In the genomic region with DNA sequence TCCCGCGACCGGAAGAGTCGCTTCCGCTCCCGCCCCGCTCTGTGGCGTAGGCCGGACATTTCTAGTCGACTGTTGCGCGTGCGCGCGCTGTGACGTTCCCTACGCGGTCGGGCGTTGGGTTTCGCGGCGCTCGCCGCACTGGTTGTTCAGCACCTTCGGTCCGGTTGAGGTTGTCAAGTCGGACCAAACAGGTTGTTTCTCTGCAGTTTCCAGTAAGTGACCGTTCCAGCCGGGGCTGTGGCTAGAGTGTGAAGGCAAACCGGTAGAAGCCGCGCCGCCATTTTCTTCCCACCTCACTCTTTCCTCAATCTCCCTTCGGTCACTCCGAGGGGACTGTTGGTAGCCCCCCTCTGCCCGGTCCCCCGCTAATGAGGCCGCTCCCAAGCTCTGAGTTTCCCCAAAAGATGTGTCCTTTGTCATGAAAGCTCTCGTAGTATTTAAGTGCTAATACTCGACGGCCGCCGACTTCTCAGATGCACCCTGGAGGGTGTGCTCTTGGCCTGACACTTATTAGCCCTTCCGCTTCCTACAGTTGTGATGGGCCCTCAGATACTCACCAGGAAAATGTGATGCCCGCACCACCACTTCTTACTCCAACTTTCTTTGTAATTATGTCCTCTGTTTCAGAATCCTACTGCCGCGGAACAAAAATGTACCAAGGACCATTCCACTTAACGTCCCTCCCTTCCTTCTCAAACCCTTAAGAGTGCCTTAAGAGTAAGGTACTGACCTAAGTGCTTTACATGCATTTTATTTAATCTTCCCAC, we compare ENCODE assay signal across 1 cellular context.
TF ChIP-seq lines count a peak whose summit lies in the region.

No MANE protein-coding gene starts in this region.

TF ChIP-seq in K562, 482 proteins besides CTCF, POLR2A, EP300 and RAD21 (continued from another document and continues in another):
- TF ChIP-seq, protein P1, sequence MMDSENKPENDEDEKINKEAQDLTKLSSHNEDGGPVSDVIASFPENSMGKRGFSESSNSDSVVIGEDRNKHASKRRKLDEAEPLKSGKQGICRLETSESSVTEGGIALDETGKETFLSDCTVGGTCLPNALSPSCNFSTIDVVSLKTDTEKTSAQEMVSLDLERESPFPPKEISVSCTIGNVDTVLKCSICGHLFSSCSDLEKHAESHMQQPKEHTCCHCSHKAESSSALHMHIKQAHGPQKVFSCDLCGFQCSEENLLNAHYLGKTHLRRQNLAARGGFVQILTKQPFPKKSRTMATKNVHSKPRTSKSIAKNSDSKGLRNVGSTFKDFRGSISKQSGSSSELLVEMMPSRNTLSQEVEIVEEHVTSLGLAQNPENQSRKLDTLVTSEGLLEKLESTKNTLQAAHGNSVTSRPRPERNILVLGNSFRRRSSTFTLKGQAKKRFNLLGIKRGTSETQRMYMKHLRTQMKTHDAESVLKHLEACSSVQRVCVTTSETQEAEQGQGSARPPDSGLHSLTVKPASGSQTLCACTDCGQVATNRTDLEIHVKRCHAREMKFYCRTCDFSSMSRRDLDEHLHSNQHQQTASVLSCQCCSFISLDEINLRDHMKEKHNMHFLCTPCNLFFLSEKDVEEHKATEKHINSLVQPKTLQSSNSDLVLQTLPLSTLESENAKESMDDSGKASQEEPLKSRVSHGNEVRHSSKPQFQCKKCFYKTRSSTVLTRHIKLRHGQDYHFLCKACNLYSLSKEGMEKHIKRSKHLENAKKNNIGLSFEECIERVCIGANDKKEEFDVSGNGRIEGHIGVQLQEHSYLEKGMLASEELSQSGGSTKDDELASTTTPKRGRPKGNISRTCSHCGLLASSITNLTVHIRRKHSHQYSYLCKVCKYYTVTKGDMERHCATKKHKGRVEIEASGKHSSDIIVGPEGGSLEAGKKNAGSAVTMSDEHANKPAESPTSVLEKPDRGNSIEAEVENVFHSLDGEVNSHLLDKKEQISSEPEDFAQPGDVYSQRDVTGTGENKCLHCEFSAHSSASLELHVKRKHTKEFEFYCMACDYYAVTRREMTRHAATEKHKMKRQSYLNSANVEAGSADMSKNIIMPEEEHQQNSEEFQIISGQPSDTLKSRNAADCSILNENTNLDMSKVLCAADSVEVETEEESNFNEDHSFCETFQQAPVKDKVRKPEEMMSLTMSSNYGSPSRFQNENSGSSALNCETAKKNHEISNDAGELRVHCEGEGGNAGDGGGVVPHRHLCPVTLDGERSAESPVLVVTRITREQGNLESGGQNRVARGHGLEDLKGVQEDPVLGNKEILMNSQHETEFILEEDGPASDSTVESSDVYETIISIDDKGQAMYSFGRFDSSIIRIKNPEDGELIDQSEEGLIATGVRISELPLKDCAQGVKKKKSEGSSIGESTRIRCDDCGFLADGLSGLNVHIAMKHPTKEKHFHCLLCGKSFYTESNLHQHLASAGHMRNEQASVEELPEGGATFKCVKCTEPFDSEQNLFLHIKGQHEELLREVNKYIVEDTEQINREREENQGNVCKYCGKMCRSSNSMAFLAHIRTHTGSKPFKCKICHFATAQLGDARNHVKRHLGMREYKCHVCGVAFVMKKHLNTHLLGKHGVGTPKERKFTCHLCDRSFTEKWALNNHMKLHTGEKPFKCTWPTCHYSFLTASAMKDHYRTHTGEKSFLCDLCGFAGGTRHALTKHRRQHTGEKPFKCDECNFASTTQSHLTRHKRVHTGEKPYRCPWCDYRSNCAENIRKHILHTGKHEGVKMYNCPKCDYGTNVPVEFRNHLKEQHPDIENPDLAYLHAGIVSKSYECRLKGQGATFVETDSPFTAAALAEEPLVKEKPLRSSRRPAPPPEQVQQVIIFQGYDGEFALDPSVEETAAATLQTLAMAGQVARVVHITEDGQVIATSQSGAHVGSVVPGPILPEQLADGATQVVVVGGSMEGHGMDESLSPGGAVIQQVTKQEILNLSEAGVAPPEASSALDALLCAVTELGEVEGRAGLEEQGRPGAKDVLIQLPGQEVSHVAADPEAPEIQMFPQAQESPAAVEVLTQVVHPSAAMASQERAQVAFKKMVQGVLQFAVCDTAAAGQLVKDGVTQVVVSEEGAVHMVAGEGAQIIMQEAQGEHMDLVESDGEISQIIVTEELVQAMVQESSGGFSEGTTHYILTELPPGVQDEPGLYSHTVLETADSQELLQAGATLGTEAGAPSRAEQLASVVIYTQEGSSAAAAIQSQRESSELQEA (IDR thresholded peaks at IDR 0.05; ENCODE audit: low read depth) = no peak
- TF ChIP-seq ZNF3 (CRISPR knock-in tag; IDR thresholded peaks at IDR 0.05) (no peak), CREM (IDR thresholded peaks at IDR 0.05; ENCODE audit: low read depth) (peak; percentile 94), MIER1 (IDR thresholded peaks at IDR 0.05; ENCODE audit: low read depth) (peak; percentile 56; the same call in 1 of the 2 replicates), TBP (optimal IDR thresholded peaks at IDR 0.05; ENCODE audit: low read depth, low read length) (peak; percentile 67), HNRNPK (IDR thresholded peaks at IDR 0.05; ENCODE audit: low read depth, low read length, poor library complexity, severe bottlenecking) (no peak), IFI16 (CRISPR knock-in tag; IDR thresholded peaks at IDR 0.05) (no peak), ZNF133 (CRISPR knock-in tag; IDR thresholded peaks at IDR 0.05) (no peak), ZNF23 (CRISPR knock-in tag; IDR thresholded peaks at IDR 0.05) (0 out of 2 replicates have a peak, but pooled peaks have one; percentile 8), SOX6 (IDR thresholded peaks at IDR 0.05) (peak; percentile 29; the same call in 1 of the 2 replicates), PHF8 (IDR thresholded peaks at IDR 0.05; ENCODE audit: borderline replicate concordance, low read length) (peak; percentile 100), ETV1 (tag; conservative IDR thresholded peaks at IDR 0.05; ENCODE audit: low read depth) (peak; percentile 97), DDX20 (tag; IDR thresholded peaks at IDR 0.05; ENCODE audit: low read depth) (no peak), TAF9B (IDR thresholded peaks at IDR 0.05; ENCODE audit: partially characterized antibody) (peak; percentile 81), SIRT6 (IDR thresholded peaks at IDR 0.05; ENCODE audit: low read depth, low read length) (no peak), RBFOX2 (IDR thresholded peaks at IDR 0.05; ENCODE audit: low read depth, low read length) (peak; percentile 98), POU5F1 (IDR thresholded peaks at IDR 0.05; ENCODE audit: borderline replicate concordance, low read depth, low read length, partially characterized antibody) (peak; percentile 35), MTA2 (IDR thresholded peaks at IDR 0.05; ENCODE audit: low read depth) (0 out of 2 replicates have a peak, but pooled peaks have one; percentile 2), ELF1 (tag; IDR thresholded peaks at IDR 0.05) (peak; percentile 95), ZNF589 (CRISPR knock-in tag; IDR thresholded peaks at IDR 0.05; ENCODE audit: low read depth) (peak; percentile 88), IRF2 (CRISPR knock-in tag; IDR thresholded peaks at IDR 0.05) (no peak), ZNF584 (CRISPR knock-in tag; IDR thresholded peaks at IDR 0.05; ENCODE audit: low read depth) (peak; percentile 64; the same call in 1 of the 2 replicates), TEAD1 (CRISPR knock-in tag; IDR thresholded peaks at IDR 0.05) (peak in 1 of 2 experiments; percentile 95; a peak in 2 of 4 replicates), SAP30 (IDR thresholded peaks at IDR 0.05; ENCODE audit: borderline replicate concordance, insufficient read depth, low read depth, low read length, poor library complexity, severe bottlenecking) (peak; percentile 56), ESRRB (CRISPR knock-in tag; IDR thresholded peaks at IDR 0.05; ENCODE audit: borderline replicate concordance) (no peak), ASH1L (IDR thresholded peaks at IDR 0.05; ENCODE audit: borderline replicate concordance, low read depth, partially characterized antibody) (no peak), HEY1 (CRISPR knock-in tag; IDR thresholded peaks at IDR 0.05; ENCODE audit: borderline replicate concordance) (no peak), FOSL1 (tag; conservative IDR thresholded peaks at IDR 0.05) (peak; percentile 41; the same call in 1 of the 2 replicates), ZBTB8A (IDR thresholded peaks at IDR 0.05; ENCODE audit: partially characterized antibody) (no peak), ZNF785 (CRISPR knock-in tag; IDR thresholded peaks at IDR 0.05) (no peak)
- TF ChIP-seq, protein P2, sequence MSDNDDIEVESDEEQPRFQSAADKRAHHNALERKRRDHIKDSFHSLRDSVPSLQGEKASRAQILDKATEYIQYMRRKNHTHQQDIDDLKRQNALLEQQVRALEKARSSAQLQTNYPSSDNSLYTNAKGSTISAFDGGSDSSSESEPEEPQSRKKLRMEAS (CRISPR knock-in tag; IDR thresholded peaks at IDR 0.05) = peak; percentile 89
- TF ChIP-seq, protein P3, sequence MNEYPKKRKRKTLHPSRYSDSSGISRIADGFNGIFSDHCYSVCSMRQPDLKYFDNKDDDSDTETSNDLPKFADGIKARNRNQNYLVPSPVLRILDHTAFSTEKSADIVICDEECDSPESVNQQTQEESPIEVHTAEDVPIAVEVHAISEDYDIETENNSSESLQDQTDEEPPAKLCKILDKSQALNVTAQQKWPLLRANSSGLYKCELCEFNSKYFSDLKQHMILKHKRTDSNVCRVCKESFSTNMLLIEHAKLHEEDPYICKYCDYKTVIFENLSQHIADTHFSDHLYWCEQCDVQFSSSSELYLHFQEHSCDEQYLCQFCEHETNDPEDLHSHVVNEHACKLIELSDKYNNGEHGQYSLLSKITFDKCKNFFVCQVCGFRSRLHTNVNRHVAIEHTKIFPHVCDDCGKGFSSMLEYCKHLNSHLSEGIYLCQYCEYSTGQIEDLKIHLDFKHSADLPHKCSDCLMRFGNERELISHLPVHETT (CRISPR knock-in tag; conservative IDR thresholded peaks at IDR 0.05 in 1 of 2, IDR thresholded peaks at IDR 0.05 in 1 of 2) = peak in 1 of 2 experiments; percentile 89; a peak in 2 of 4 replicates
- TF ChIP-seq, protein P4, sequence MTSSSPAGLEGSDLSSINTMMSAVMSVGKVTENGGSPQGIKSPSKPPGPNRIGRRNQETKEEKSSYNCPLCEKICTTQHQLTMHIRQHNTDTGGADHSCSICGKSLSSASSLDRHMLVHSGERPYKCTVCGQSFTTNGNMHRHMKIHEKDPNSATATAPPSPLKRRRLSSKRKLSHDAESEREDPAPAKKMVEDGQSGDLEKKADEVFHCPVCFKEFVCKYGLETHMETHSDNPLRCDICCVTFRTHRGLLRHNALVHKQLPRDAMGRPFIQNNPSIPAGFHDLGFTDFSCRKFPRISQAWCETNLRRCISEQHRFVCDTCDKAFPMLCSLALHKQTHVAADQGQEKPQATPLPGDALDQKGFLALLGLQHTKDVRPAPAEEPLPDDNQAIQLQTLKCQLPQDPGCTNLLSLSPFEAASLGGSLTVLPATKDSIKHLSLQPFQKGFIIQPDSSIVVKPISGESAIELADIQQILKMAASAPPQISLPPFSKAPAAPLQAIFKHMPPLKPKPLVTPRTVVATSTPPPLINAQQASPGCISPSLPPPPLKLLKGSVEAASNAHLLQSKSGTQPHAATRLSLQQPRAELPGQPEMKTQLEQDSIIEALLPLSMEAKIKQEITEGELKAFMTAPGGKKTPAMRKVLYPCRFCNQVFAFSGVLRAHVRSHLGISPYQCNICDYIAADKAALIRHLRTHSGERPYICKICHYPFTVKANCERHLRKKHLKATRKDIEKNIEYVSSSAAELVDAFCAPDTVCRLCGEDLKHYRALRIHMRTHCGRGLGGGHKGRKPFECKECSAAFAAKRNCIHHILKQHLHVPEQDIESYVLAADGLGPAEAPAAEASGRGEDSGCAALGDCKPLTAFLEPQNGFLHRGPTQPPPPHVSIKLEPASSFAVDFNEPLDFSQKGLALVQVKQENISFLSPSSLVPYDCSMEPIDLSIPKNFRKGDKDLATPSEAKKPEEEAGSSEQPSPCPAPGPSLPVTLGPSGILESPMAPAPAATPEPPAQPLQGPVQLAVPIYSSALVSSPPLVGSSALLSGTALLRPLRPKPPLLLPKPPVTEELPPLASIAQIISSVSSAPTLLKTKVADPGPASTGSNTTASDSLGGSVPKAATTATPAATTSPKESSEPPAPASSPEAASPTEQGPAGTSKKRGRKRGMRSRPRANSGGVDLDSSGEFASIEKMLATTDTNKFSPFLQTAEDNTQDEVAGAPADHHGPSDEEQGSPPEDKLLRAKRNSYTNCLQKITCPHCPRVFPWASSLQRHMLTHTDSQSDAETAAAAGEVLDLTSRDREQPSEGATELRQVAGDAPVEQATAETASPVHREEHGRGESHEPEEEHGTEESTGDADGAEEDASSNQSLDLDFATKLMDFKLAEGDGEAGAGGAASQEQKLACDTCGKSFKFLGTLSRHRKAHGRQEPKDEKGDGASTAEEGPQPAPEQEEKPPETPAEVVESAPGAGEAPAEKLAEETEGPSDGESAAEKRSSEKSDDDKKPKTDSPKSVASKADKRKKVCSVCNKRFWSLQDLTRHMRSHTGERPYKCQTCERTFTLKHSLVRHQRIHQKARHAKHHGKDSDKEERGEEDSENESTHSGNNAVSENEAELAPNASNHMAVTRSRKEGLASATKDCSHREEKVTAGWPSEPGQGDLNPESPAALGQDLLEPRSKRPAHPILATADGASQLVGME (CRISPR knock-in tag; IDR thresholded peaks at IDR 0.05) = peak; percentile 66; the same call in 1 of the 2 replicates
- TF ChIP-seq, protein P5, sequence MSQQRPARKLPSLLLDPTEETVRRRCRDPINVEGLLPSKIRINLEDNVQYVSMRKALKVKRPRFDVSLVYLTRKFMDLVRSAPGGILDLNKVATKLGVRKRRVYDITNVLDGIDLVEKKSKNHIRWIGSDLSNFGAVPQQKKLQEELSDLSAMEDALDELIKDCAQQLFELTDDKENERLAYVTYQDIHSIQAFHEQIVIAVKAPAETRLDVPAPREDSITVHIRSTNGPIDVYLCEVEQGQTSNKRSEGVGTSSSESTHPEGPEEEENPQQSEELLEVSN (IDR thresholded peaks at IDR 0.05; ENCODE audit: borderline replicate concordance in 1 of 2, extremely low read depth in 1 of 2, insufficient read depth in 1 of 2, insufficient read length in 1 of 2, low read depth in 1 of 2, low read length in 1 of 2, poor library complexity in 1 of 2, severe bottlenecking in 1 of 2) = peak; percentile 82 to 86
- TF ChIP-seq, protein P6, sequence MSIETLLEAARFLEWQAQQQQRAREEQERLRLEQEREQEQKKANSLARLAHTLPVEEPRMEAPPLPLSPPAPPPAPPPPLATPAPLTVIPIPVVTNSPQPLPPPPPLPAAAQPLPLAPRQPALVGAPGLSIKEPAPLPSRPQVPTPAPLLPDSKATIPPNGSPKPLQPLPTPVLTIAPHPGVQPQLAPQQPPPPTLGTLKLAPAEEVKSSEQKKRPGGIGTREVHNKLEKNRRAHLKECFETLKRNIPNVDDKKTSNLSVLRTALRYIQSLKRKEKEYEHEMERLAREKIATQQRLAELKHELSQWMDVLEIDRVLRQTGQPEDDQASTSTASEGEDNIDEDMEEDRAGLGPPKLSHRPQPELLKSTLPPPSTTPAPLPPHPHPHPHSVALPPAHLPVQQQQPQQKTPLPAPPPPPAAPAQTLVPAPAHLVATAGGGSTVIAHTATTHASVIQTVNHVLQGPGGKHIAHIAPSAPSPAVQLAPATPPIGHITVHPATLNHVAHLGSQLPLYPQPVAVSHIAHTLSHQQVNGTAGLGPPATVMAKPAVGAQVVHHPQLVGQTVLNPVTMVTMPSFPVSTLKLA (conservative IDR thresholded peaks at IDR 0.05) = peak in 1 of 2 experiments; percentile 66
- TF ChIP-seq, protein P7, sequence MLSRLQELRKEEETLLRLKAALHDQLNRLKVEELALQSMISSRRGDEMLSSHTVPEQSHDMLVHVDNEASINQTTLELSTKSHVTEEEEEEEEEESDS (CRISPR knock-in tag; IDR thresholded peaks at IDR 0.05) = no peak
- TF ChIP-seq, protein P8, sequence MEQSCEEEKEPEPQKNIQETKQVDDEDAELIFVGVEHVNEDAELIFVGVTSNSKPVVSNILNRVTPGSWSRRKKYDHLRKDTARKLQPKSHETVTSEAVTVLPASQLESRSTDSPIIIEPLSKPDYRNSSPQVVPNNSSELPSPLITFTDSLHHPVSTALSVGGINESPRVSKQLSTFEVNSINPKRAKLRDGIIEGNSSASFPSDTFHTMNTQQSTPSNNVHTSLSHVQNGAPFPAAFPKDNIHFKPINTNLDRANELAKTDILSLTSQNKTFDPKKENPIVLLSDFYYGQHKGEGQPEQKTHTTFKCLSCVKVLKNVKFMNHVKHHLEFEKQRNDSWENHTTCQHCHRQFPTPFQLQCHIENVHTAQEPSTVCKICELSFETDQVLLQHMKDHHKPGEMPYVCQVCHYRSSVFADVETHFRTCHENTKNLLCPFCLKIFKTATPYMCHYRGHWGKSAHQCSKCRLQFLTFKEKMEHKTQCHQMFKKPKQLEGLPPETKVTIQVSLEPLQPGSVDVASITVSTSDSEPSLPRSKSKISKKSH (CRISPR knock-in tag; IDR thresholded peaks at IDR 0.05) = no peak
